Comparison of ENCODE assay signal across 11 cellular contexts in genomic region chr1:201711101-201711597, GRCh38.
DNase-seq lines count a peak whose midpoint lies in the region; ATAC-seq and TF ChIP-seq lines count a peak whose summit lies in the region.
"Had no signal": no experiment of that assay in that cellular context is flagged by ENCODE, and none has a peak within 500 bp of the region (broad histone marks: within the 10 kb centered on the region; RNA-seq: fewer than 3 reads in every experiment).

No MANE protein-coding gene starts in this region.

- no peaks in the 10 kb centered on the region for H3K9me3 Mint-ChIP-seq in CD8-positive, alpha-beta memory T cell

- H3K4me3 Mint-ChIP-seq in CD8-positive, alpha-beta memory T cell: no peak overlapping the region

- no peak for TF ChIP-seq CTCF in fibroblast of mammary gland (conservative IDR thresholded peaks at IDR 0.05; ENCODE audit: control insufficient read depth, insufficient read depth, low read depth, low read length)

- H2AFZ ChIP-seq in trophoblast cell (ENCODE audit: insufficient read depth, low read length, poor library complexity): peak overlapping the region; percentile 11
- H2AFZ ChIP-seq: PC-9 had no signal

- peaks cover 13% of the 10 kb centered on the region for H3K79me1 ChIP-seq in trophoblast cell (ENCODE audit: low read length)

- H3K36me3 ChIP-seq in trophoblast cell (ENCODE audit: control insufficient read depth in 1 of 2, insufficient read depth in 2 of 2, low read length in 2 of 2) (peaks cover 15 to 23% of the 10 kb centered on the region in 2 experiments), aorta (ENCODE audit: control insufficient read depth in 1 of 2, insufficient read depth in 2 of 2, low read length in 1 of 2) (no peaks in the 10 kb centered on the region)
- no peaks in the 10 kb centered on the region for H3K36me3 ChIP-seq in CD8-positive, alpha-beta memory T cell (ENCODE audit: insufficient read depth, low read length)

- ATAC-seq in Right ventricle myocardium inferior (no peak), left cardiac atrium (no peak), aorta (ENCODE audit: low FRiP score) (no peak), HG02623 (IDR thresholded peaks at IDR 0.05; ENCODE audit: unreplicated experiment) (no peak)

- H3K9me3 ChIP-seq in trophoblast cell (ENCODE audit: insufficient read depth, low read depth, low read length): no peaks in the 10 kb centered on the region
- no peaks in the 10 kb centered on the region for H3K9me3 ChIP-seq in aorta (ENCODE audit: control insufficient read depth, low read length)
- no peaks in the 10 kb centered on the region for H3K9me3 ChIP-seq in CD8-positive, alpha-beta memory T cell (ENCODE audit: low read length)

- intact Hi-C loops in Right ventricle myocardium inferior (cut with DNase I): no loop called here
- intact Hi-C loops in left cardiac atrium (cut with DNase I): no loop called here
- intact Hi-C loops in aorta (cut with DNase I): no loop called here

- H4K91ac ChIP-seq in trophoblast cell (ENCODE audit: low read depth, low read length): no peak overlapping the region

- H2BK5ac ChIP-seq in trophoblast cell (ENCODE audit: low read depth, low read length, poor library complexity): no peak overlapping the region

- H3K4me3 ChIP-seq in fibroblast of mammary gland (ENCODE audit: control insufficient read depth, low read depth, low read length) (no peak overlapping the region), trophoblast cell (ENCODE audit: low read depth, low read length) (no peak overlapping the region), aorta (ENCODE audit: low read length in 2 of 2) (no peak overlapping the region)
- H3K4me3 ChIP-seq in CD8-positive, alpha-beta memory T cell (ENCODE audit: low read length): no peak overlapping the region
- H3K4me3 ChIP-seq: PC-9 had no signal

- CTCF ChIA-PET in CD8-positive, alpha-beta memory T cell (lab: Charles Lee): interaction anchor here (0.6 to 8.1 kb wide), 3 partner anchors 9 to 82 kb away, joined by 3 to 90 read pairs (median 3); no protein-coding TSS in a partner anchor

- H2BK12ac ChIP-seq in trophoblast cell (ENCODE audit: low read length): no peak overlapping the region

- no CpG with 5 or more reads among the region's 7 CpGs for WGBS in trophoblast cell (ENCODE audit: extremely low coverage, insufficient coverage, insufficient read length)
- 5 to 9% methylated on average over 6 to 7 of the region's 7 CpGs for WGBS in aorta, 2 donors

- no peak overlapping the region for H2BK120ac ChIP-seq in trophoblast cell (ENCODE audit: insufficient read depth, low read length, poor library complexity)

- H3K27ac ChIP-seq in trophoblast cell (ENCODE audit: low read depth, low read length) (no peak overlapping the region), aorta (ENCODE audit: low read depth in 1 of 2, low read length in 2 of 2) (peak overlapping the region; percentile 91 to 98)
- no peak overlapping the region for H3K27ac ChIP-seq in CD8-positive, alpha-beta memory T cell (ENCODE audit: low read depth, low read length)
- H3K27ac ChIP-seq: PC-9 had no signal

- H3K23ac ChIP-seq in trophoblast cell (ENCODE audit: low read length): no peak overlapping the region

- no peak overlapping the region for H4K8ac ChIP-seq in trophoblast cell (ENCODE audit: low read depth, low read length)

- no peaks in the 10 kb centered on the region for H3K36me3 Mint-ChIP-seq in CD8-positive, alpha-beta memory T cell

- H3K27me3 ChIP-seq in trophoblast cell (ENCODE audit: insufficient read depth, low read length): no peaks in the 10 kb centered on the region
- H3K27me3 ChIP-seq in aorta (ENCODE audit: control insufficient read depth in 1 of 2, insufficient read depth in 2 of 2, low read length in 1 of 2): no peaks in the 10 kb centered on the region
- H3K27me3 ChIP-seq in CD8-positive, alpha-beta memory T cell (ENCODE audit: insufficient read depth, low read length, poor library complexity, severe bottlenecking): no peaks in the 10 kb centered on the region

- no peaks in the 10 kb centered on the region for H3K4me1 Mint-ChIP-seq in CD8-positive, alpha-beta memory T cell

- H3K27me3 Mint-ChIP-seq in CD8-positive, alpha-beta memory T cell: peaks cover 0 to 10% of the 10 kb centered on the region in 2 donors

- no peak overlapping the region for H4K12ac ChIP-seq in trophoblast cell (ENCODE audit: low read depth, low read length)

- no peak overlapping the region for H3K4me2 ChIP-seq in trophoblast cell (ENCODE audit: low read length)
- H3K4me2 ChIP-seq: PC-9 had no signal

- H3K27ac Mint-ChIP-seq in CD8-positive, alpha-beta memory T cell: no peak overlapping the region

- peak; percentile 74 for DNase-seq in Right ventricle myocardium inferior (ENCODE audit: missing footprints)
- no peak for DNase-seq in left cardiac atrium
- peak; percentile 67 for DNase-seq in fibroblast of mammary gland (ENCODE audit: low read depth)
- no peak for DNase-seq in trophoblast cell
- peak in 1 of 2 donors; percentile 77 for DNase-seq in aorta
- DNase-seq in CD8-positive, alpha-beta memory T cell: no peak
- DNase-seq in stimulated activated naive CD4-positive, alpha-beta T cell (lab: John Stamatoyannopoulos, UW): no peak
- DNase-seq: erythroblast, NCI-H187, PC-9 had no signal

- H3K18ac ChIP-seq in trophoblast cell (ENCODE audit: low read length): peak overlapping the region; percentile 22

- POLR2A ChIA-PET in CD8-positive, alpha-beta memory T cell (lab: Charles Lee): no interaction called here

- no peak overlapping the region for H2AK5ac ChIP-seq in trophoblast cell (ENCODE audit: low read length)

- no peak overlapping the region for H3K4ac ChIP-seq in trophoblast cell (ENCODE audit: low read depth, low read length)

- H3K79me2 ChIP-seq in trophoblast cell (ENCODE audit: control insufficient read depth, insufficient read depth, low read length, poor library complexity): no peaks in the 10 kb centered on the region

- H3K14ac ChIP-seq in trophoblast cell (ENCODE audit: low read length): no peak overlapping the region

- H3K4me1 ChIP-seq in trophoblast cell (ENCODE audit: control insufficient read depth in 1 of 2, insufficient read depth in 2 of 2, low read length in 2 of 2) (peaks cover 26 to 30% of the 10 kb centered on the region in 2 experiments), aorta (ENCODE audit: control insufficient read depth in 1 of 2, insufficient read depth in 2 of 2, low read length in 2 of 2) (peaks cover 5 to 6% of the 10 kb centered on the region in 2 donors)
- H3K4me1 ChIP-seq in CD8-positive, alpha-beta memory T cell (ENCODE audit: insufficient read depth, low read length): no peaks in the 10 kb centered on the region

- H3K9ac ChIP-seq in trophoblast cell (ENCODE audit: low read length): no peak overlapping the region

Comparison
In these comparisons a context has a peak if more than half of its experiments do, and no peak if none do; other contexts are left out.
1. DNase-seq: peak in Right ventricle myocardium inferior (single experiment) and fibroblast of mammary gland (single experiment); none in left cardiac atrium (single experiment), trophoblast cell (0 of 2), CD8-positive, alpha-beta memory T cell (0 of 5) and stimulated activated naive CD4-positive, alpha-beta T cell (0 of 6).
2. H3K27ac ChIP-seq: peak in aorta (2 of 2); none in trophoblast cell (single experiment) and CD8-positive, alpha-beta memory T cell (single experiment).